In genomic region chr2:70948350-70949003, GRCh38 we compare ENCODE assay signal across 8 cellular contexts. TPM values are rescaled to one million over a fixed set of nuclear protein-coding genes. Genes with fewer than 3 reads are reported as not detected.
A peak's percentile ranks its signal among the peaks of the same experiment; 100 is the strongest.
DNase-seq lines count a peak whose midpoint lies in the region; ATAC-seq, FAIRE-seq and TF ChIP-seq lines count a peak whose summit lies in the region.

No MANE protein-coding gene starts in this region.

- H3K4me3 Mint-ChIP-seq in activated T-cell treated with anti-CD3 and anti-CD28 coated beads, Interleukin-2, amount 50 U/mL, for 4 hours = peak overlapping the region; percentile 77
- H3K4me3 Mint-ChIP-seq in nephron progenitor cell = peak overlapping the region; percentile 58

- TF ChIP-seq CTCF in fibroblast of mammary gland (conservative IDR thresholded peaks at IDR 0.05; ENCODE audit: control insufficient read depth, insufficient read depth, low read depth, low read length) = peak; percentile 73
- peak; percentile 90 for TF ChIP-seq CTCF in nephron progenitor cell (IDR thresholded peaks at IDR 0.05)

- no peak overlapping the region for H3K27ac Mint-ChIP-seq in nephron progenitor cell

- FAIRE-seq in GM19239 (lab: Jason Lieb, UNC) (peak; percentile 82), HTR-8/SVneo (lab: Jason Lieb, UNC) (peak; percentile 46)

- peak overlapping the region; percentile 44 for H3K4me3 ChIP-seq in fibroblast of mammary gland (ENCODE audit: control insufficient read depth, low read depth, low read length)

- ATAC-seq in activated T-cell treated with anti-CD3 and anti-CD28 coated beads, Interleukin-2, amount 50 U/mL, for 4 hours = peak; percentile 96 to 98

- DNase-seq in Ammon's horn (ENCODE audit: low spot score) (peak; percentile 87), GM19239 (ENCODE audit: insufficient read length, low spot score) (peak; percentile 67), HTR-8/SVneo (ENCODE audit: insufficient read length, low spot score) (peak; percentile 87), OCI-M1 (lab: John Stamatoyannopoulos, UW) (peak; percentile 73), fibroblast of mammary gland (ENCODE audit: low read depth) (peak; percentile 76), nephron progenitor cell (peak; percentile 89)
- DNase-seq in activated T-cell treated with anti-CD3 and anti-CD28 coated beads, Interleukin-2, amount 50 U/mL, for 4 hours = peak; percentile 76
- DNase-seq in stimulated activated naive CD4-positive, alpha-beta T cell (lab: John Stamatoyannopoulos, UW) = peak; percentile 32 to 76 (median 71)

- no peaks in the 10 kb centered on the region for H3K9me3 Mint-ChIP-seq in activated T-cell treated with anti-CD3 and anti-CD28 coated beads, Interleukin-2, amount 50 U/mL, for 4 hours
- H3K9me3 Mint-ChIP-seq in nephron progenitor cell = no peaks in the 10 kb centered on the region

- peaks cover 16% of the 10 kb centered on the region for H3K4me1 Mint-ChIP-seq in activated T-cell treated with anti-CD3 and anti-CD28 coated beads, Interleukin-2, amount 50 U/mL, for 4 hours (ENCODE audit: low read depth)
- peaks cover 30% of the 10 kb centered on the region for H3K4me1 Mint-ChIP-seq in nephron progenitor cell

- peaks cover 25% of the 10 kb centered on the region for H3K27me3 Mint-ChIP-seq in activated T-cell treated with anti-CD3 and anti-CD28 coated beads, Interleukin-2, amount 50 U/mL, for 4 hours (ENCODE audit: low read depth)
- H3K27me3 Mint-ChIP-seq in nephron progenitor cell (ENCODE audit: low read depth, poor library complexity) = peaks cover 84% of the 10 kb centered on the region

- H3K36me3 Mint-ChIP-seq in activated T-cell treated with anti-CD3 and anti-CD28 coated beads, Interleukin-2, amount 50 U/mL, for 4 hours (ENCODE audit: insufficient read depth) = no peaks in the 10 kb centered on the region
- no peaks in the 10 kb centered on the region for H3K36me3 Mint-ChIP-seq in nephron progenitor cell (ENCODE audit: low read depth)

RNA-seq across cellular contexts. Expression of gene ATP6V1B1, which starts 12.8 kb away (rescaled TPM):
- total RNA-seq in activated T-cell treated with anti-CD3 and anti-CD28 coated beads, Interleukin-2, amount 50 U/mL, for 4 hours = not detected

RNA-seq across cellular contexts. Expression of gene ANKRD53, which starts 30.0 kb away (rescaled TPM):
- not detected for total RNA-seq in activated T-cell treated with anti-CD3 and anti-CD28 coated beads, Interleukin-2, amount 50 U/mL, for 4 hours

RNA-seq across cellular contexts. Expression of gene TEX261, which starts 46.2 kb away (rescaled TPM):
- 10 to 100 TPM; 78.6 to 89.6 (median 79.5) TPM for total RNA-seq in activated T-cell treated with anti-CD3 and anti-CD28 coated beads, Interleukin-2, amount 50 U/mL, for 4 hours

RNA-seq across cellular contexts. Expression of gene VAX2, which starts 48.1 kb away (rescaled TPM):
- total RNA-seq in activated T-cell treated with anti-CD3 and anti-CD28 coated beads, Interleukin-2, amount 50 U/mL, for 4 hours = under 1 TPM in 1 of 3 donors, not detected in 2; 0.11 TPM

Comparison
In these comparisons a context has a peak if more than half of its experiments do, and no peak if none do; other contexts are left out.
1. Peak in every context shown above with its lines: DNase-seq, ATAC-seq and H3K4me3 ChIP-seq.